In the genomic region with DNA sequence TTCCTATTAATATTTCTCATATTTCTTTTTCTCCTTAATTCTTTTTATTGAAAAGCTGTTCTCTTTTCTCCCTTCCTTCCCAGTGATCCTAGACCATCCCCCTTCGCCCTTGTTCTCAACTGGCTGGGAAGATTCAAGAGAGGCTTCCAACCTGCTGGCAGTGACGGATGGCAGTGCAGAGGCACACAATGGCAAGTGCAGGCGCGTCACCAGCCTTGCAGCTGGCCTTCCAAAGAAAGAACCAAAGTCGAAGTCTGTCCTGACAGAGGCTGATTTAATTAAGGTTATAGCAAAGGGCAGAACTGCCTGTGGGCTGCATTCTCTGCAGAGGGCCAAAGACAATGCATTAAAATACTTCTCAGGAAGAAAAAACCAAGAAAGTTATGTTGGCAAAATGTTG, we compare ENCODE assay signal across 12 cellular contexts. TPM values are rescaled to one million over a fixed set of nuclear protein-coding genes. Genes with fewer than 3 reads are reported as not detected.
DNase-seq lines count a peak whose midpoint lies in the region; ATAC-seq, FAIRE-seq and TF ChIP-seq lines count a peak whose summit lies in the region.
"Had no signal": no experiment of that assay in that cellular context is flagged by ENCODE, and none has a peak within 500 bp of the region (broad histone marks: within the 10 kb centered on the region; RNA-seq: fewer than 3 reads in every experiment).

No MANE protein-coding gene starts in this region.

- intact Hi-C loops in stomach (cut with DNase I; ENCODE audit: low total_unique reads): no loop called here
- intact Hi-C loops in vagina (cut with DNase I): loop anchor here (10.0 kb wide), 1 partner anchor 604 kb away; a partner anchor contains a TSS

- TF ChIP-seq EP300 in stomach (IDR thresholded peaks at IDR 0.05): no peak

- peaks cover 15% of the 10 kb centered on the region for H4K20me1 ChIP-seq in keratinocyte (ENCODE audit: control insufficient read depth, extremely low read depth, insufficient read depth, low read length)

- peak overlapping the region; percentile 69 for H3K27ac Mint-ChIP-seq in activated naive CD8-positive, alpha-beta T cell
- H3K27ac Mint-ChIP-seq in activated naive CD8-positive, alpha-beta T cell treated with anti-CD3 and anti-CD28 coated beads for 36 hours: no peak overlapping the region
- H3K27ac Mint-ChIP-seq: T-helper 17 cell had no signal

- H3K4me3 ChIP-seq in keratinocyte (ENCODE audit: control insufficient read depth in 2 of 3, extremely low read depth in 1 of 3, insufficient read depth in 2 of 3, low read depth in 1 of 3, low read length in 3 of 3) (peak overlapping the region in 1 of 3 experiments; percentile 8), stomach (no peak overlapping the region), vagina (no peak overlapping the region)

- H3K9me1 ChIP-seq in keratinocyte (ENCODE audit: control insufficient read depth, extremely low read depth, insufficient read depth, low read length): no peaks in the 10 kb centered on the region

- H3K4me1 ChIP-seq in keratinocyte (ENCODE audit: control insufficient read depth, extremely low read depth, insufficient read depth, low read length): peaks cover 63% of the 10 kb centered on the region
- H3K4me1 ChIP-seq in stomach: peaks cover 57 to 96% (median 77%) of the 10 kb centered on the region in 4 donors
- peaks cover 33% of the 10 kb centered on the region for H3K4me1 ChIP-seq in vagina

- no peak overlapping the region for H3K27ac ChIP-seq in keratinocyte (ENCODE audit: control insufficient read depth, insufficient read depth, low read length)
- peak overlapping the region; percentile 15 to 99 (median 37) for H3K27ac ChIP-seq in stomach
- no peak overlapping the region for H3K27ac ChIP-seq in vagina

- H3K36me3 ChIP-seq in keratinocyte (ENCODE audit: control insufficient read depth in 2 of 2, extremely low read depth in 1 of 2, insufficient read depth in 2 of 2, low read length in 2 of 2): no peaks in the 10 kb centered on the region
- H3K36me3 ChIP-seq in stomach: no peaks in the 10 kb centered on the region
- no peaks in the 10 kb centered on the region for H3K36me3 ChIP-seq in vagina

- dilution Hi-C loops in keratinocyte (cut with MboI; ENCODE audit: extremely low pct_ligation_motif_present, low sequenced_read_pairs): no loop called here

- H3K4me2 ChIP-seq in keratinocyte (ENCODE audit: control insufficient read depth, extremely low read depth, insufficient read depth, low read depth, low read length): peak overlapping the region; percentile 69

- no peaks in the 10 kb centered on the region for H3K36me3 Mint-ChIP-seq in activated naive CD8-positive, alpha-beta T cell
- peaks cover 34% of the 10 kb centered on the region for H3K36me3 Mint-ChIP-seq in activated naive CD8-positive, alpha-beta T cell treated with anti-CD3 and anti-CD28 coated beads for 36 hours

- no peaks in the 10 kb centered on the region for H3K9me3 Mint-ChIP-seq in activated naive CD8-positive, alpha-beta T cell (ENCODE audit: low read depth)
- H3K9me3 Mint-ChIP-seq in activated naive CD8-positive, alpha-beta T cell treated with anti-CD3 and anti-CD28 coated beads for 36 hours: no peaks in the 10 kb centered on the region
- H3K9me3 Mint-ChIP-seq: CD8-positive, alpha-beta memory T cell had no signal

- ATAC-seq in HG02938 (IDR thresholded peaks at IDR 0.05; ENCODE audit: unreplicated experiment) (no peak), HG03442 (IDR thresholded peaks at IDR 0.05; ENCODE audit: unreplicated experiment) (no peak)
- ATAC-seq: T-helper 17 cell had no signal

- no peaks in the 10 kb centered on the region for H3K27me3 Mint-ChIP-seq in activated naive CD8-positive, alpha-beta T cell
- H3K27me3 Mint-ChIP-seq in activated naive CD8-positive, alpha-beta T cell treated with anti-CD3 and anti-CD28 coated beads for 36 hours: no peaks in the 10 kb centered on the region
- H3K27me3 Mint-ChIP-seq: T-helper 17 cell had no signal

- H2AFZ ChIP-seq in keratinocyte (ENCODE audit: control insufficient read depth, low read length): no peak overlapping the region

- H3K4me3 Mint-ChIP-seq in activated naive CD8-positive, alpha-beta T cell: peak overlapping the region; percentile 52
- H3K4me3 Mint-ChIP-seq in activated naive CD8-positive, alpha-beta T cell treated with anti-CD3 and anti-CD28 coated beads for 36 hours: no peak overlapping the region
- H3K4me3 Mint-ChIP-seq: T-helper 17 cell had no signal

- no peak overlapping the region for H3K9ac ChIP-seq in keratinocyte (ENCODE audit: control insufficient read depth, extremely low read depth, insufficient read depth, low read length)

- DNase-seq in activated naive CD8-positive, alpha-beta T cell treated with anti-CD3 and anti-CD28 coated beads for 36 hours: no peak
- DNase-seq in SK-MEL-5 (ENCODE audit: low read depth, low spot score): peak; percentile 62
- DNase-seq in keratinocyte (ENCODE audit: low read depth, low spot score): no peak
- DNase-seq in stomach: no peak
- no peak for DNase-seq in vagina (ENCODE audit: extremely low spot score in 2 of 2)
- DNase-seq: CD8-positive, alpha-beta memory T cell; kidney; NCI-H2029 treated with DMSO at 0.1 percent for 48 hours; T-helper 17 cell had no signal

- H3K79me2 ChIP-seq in keratinocyte (ENCODE audit: control insufficient read depth, insufficient read depth, low read length): peaks cover 83% of the 10 kb centered on the region

- FAIRE-seq in keratinocyte (lab: Jason Lieb, UNC): peak; percentile 73

- H3K9me3 ChIP-seq in keratinocyte (ENCODE audit: control insufficient read depth, low read depth, low read length) (no peaks in the 10 kb centered on the region), stomach (no peaks in the 10 kb centered on the region), vagina (no peaks in the 10 kb centered on the region)

- H3K27me3 ChIP-seq in keratinocyte (ENCODE audit: control insufficient read depth, extremely low read depth, insufficient read depth, low read length) (no peaks in the 10 kb centered on the region), stomach (no peaks in the 10 kb centered on the region), vagina (no peaks in the 10 kb centered on the region)

- TF ChIP-seq CTCF in keratinocyte (optimal IDR thresholded peaks at IDR 0.05 in 1 of 3, IDR thresholded peaks at IDR 0.05 in 1 of 3, conservative IDR thresholded peaks at IDR 0.05 in 1 of 3; ENCODE audit: extremely low read depth in 1 of 3, insufficient read depth in 2 of 3, low read length in 3 of 3) (no peak), stomach (IDR thresholded peaks at IDR 0.05) (no peak), vagina (IDR thresholded peaks at IDR 0.05) (no peak)

- TF ChIP-seq POLR2A in stomach (IDR thresholded peaks at IDR 0.05) (no peak), vagina (IDR thresholded peaks at IDR 0.05) (no peak)

- WGBS in stomach, 5 donors: 37 to 64% (median 38%) methylated on average over 5 of the region's 5 CpGs

- peaks cover 87% of the 10 kb centered on the region for H3K4me1 Mint-ChIP-seq in activated naive CD8-positive, alpha-beta T cell (ENCODE audit: low read depth)
- peaks cover 81% of the 10 kb centered on the region for H3K4me1 Mint-ChIP-seq in activated naive CD8-positive, alpha-beta T cell treated with anti-CD3 and anti-CD28 coated beads for 36 hours

- in situ Hi-C loops in SK-MEL-5 (cut with HindIII; ENCODE audit: low pct_unique_long_range_greater_than_20kb, low sequenced_read_pairs): no loop called here

RNA-seq across cellular contexts. Expression of a gene that starts 7.4 kb away (rescaled TPM):
- 10 to 100 TPM; 69.0 to 71.2 TPM for total RNA-seq in activated naive CD8-positive, alpha-beta T cell treated with anti-CD3 and anti-CD28 coated beads for 36 hours
- 98.8 and 100 TPM in 2 replicates for total RNA-seq in SK-MEL-5 (2014; rRNA removed; shearing (Covaris generic))
- polyA plus RNA-seq in SK-MEL-5 (2015; cell fraction: cytosol; rRNA removed): 356 and 366 TPM in 2 replicates
- polyA plus RNA-seq in SK-MEL-5 (2015; cell fraction: nucleus; rRNA removed): 138 and 145 TPM in 2 replicates
- polyA plus RNA-seq in keratinocyte (47.7 to 79.4 TPM (median 48.7 TPM) in 3 replicates), stomach (10 to 100 TPM; 12.4 to 28.8 (median 13.6) TPM)
- polyA plus RNA-seq in keratinocyte (2011; ENCODE audit: low read depth): 6.6 TPM
- polyA plus RNA-seq in keratinocyte (2011; cell fraction: cytosol; rRNA removed): 14.1 and 18.0 TPM in 2 replicates
- 86.9 and 98.3 TPM in 2 replicates for polyA plus RNA-seq in keratinocyte (2011; cell fraction: nucleus; rRNA removed)
- 15.1 and 38.2 TPM in 2 replicates for polyA plus RNA-seq in keratinocyte (2012; ENCODE audit: low replicate concordance)
- 118 to 163 TPM (median 160 TPM) in 3 replicates for polyA minus RNA-seq in keratinocyte
- polyA minus RNA-seq in keratinocyte (2011; cell fraction: cytosol; rRNA and poly(A)+ RNA removed): 50.1 TPM
- polyA minus RNA-seq in keratinocyte (2011; cell fraction: nucleus; rRNA and poly(A)+ RNA removed): 155 and 264 TPM in 2 replicates
- total RNA-seq in stomach (100 to 1,000 TPM in 3 of 5 donors, 10 to 100 TPM in 2; 40.3 to 218 (median 187) TPM), vagina (46.7 TPM)

Comparison
In these comparisons a context has a peak if more than half of its experiments do, and no peak if none do; other contexts are left out.
1. H3K27ac ChIP-seq: peak in stomach (5 of 5); none in keratinocyte (single experiment) and vagina (single experiment).